Comparison of ENCODE assay signal across 23 cellular contexts in genomic region chr4:56671373-56671772, GRCh38.
"Had no signal": no experiment of that assay in that cellular context is flagged by ENCODE, and none has a peak within 500 bp of the region (broad histone marks: within the 10 kb centered on the region; RNA-seq: fewer than 3 reads in every experiment).

No MANE protein-coding gene starts in this region.

- H3K4me1 Mint-ChIP-seq: naive B cell; nephron; stimulated activated naive B cell treated with anti-CD40 and anti-IgM and Interleukin-4, amounts not matched to agents 10 μg/mL and 1 μg/mL and 100 μg/mL, for 72 hours; stimulated activated naive CD8-positive, alpha-beta T cell treated with anti-CD3 and anti-CD28 coated beads, Interleukin-15, amount 100 ng/mL, for 72 hours had no signal

- H3K27ac ChIP-seq: hepatocyte, parathyroid adenoma, prostate gland, right lobe of liver, spleen, testis, tibial nerve, upper lobe of right lung, vagina had no signal

- H3K27ac Mint-ChIP-seq: nephron; stimulated activated naive B cell treated with anti-CD40 and anti-IgM and Interleukin-4, amounts not matched to agents 10 μg/mL and 1 μg/mL and 100 μg/mL, for 72 hours; stimulated activated naive CD8-positive, alpha-beta T cell treated with anti-CD3 and anti-CD28 coated beads, Interleukin-15, amount 100 ng/mL, for 72 hours had no signal

- H3K4me1 ChIP-seq: parathyroid adenoma, prostate gland, right lobe of liver, spleen, testis, tibial nerve, upper lobe of right lung had no signal

- H3K9me3 ChIP-seq: prostate gland, right lobe of liver, testis, upper lobe of right lung, vagina had no signal

- ATAC-seq: left colon; right lobe of liver; stimulated activated naive B cell treated with anti-CD40 and anti-IgM and Interleukin-4, amounts not matched to agents 10 μg/mL and 1 μg/mL and 100 μg/mL, for 72 hours; stimulated activated naive CD8-positive, alpha-beta T cell treated with anti-CD3 and anti-CD28 coated beads, Interleukin-15, amount 100 ng/mL, for 72 hours; upper lobe of right lung had no signal

- H3K4me3 Mint-ChIP-seq: naive B cell; nephron; stimulated activated naive B cell treated with anti-CD40 and anti-IgM and Interleukin-4, amounts not matched to agents 10 μg/mL and 1 μg/mL and 100 μg/mL, for 72 hours; stimulated activated naive CD8-positive, alpha-beta T cell treated with anti-CD3 and anti-CD28 coated beads, Interleukin-15, amount 100 ng/mL, for 72 hours had no signal

- H3K27me3 ChIP-seq: hepatocyte, right lobe of liver, spleen, testis, tibial nerve, upper lobe of right lung, vagina had no signal

- H3K4me3 ChIP-seq: hepatocyte, prostate gland, right lobe of liver, spleen, testis, tibial nerve, upper lobe of right lung, vagina had no signal

- H3K36me3 ChIP-seq: prostate gland, right lobe of liver, spleen, tibial nerve, upper lobe of right lung, vagina had no signal

- H3K27me3 Mint-ChIP-seq: stimulated activated naive B cell treated with anti-CD40 and anti-IgM and Interleukin-4, amounts not matched to agents 10 μg/mL and 1 μg/mL and 100 μg/mL, for 72 hours had no signal

- H3K9me3 Mint-ChIP-seq: nephron had no signal

- DNase-seq: effector CD4-positive, alpha-beta T cell; foreskin melanocyte; head of caudate nucleus; left colon; mesendoderm; naive B cell; occipital lobe; retina; right lobe of liver; spleen; stimulated activated CD4-positive, alpha-beta T cell treated with anti-CD3 and anti-CD28 coated beads, Interleukin-15, amount 100 ng/mL, for 24 hours; stimulated activated CD4-positive, alpha-beta T cell treated with anti-CD3 and anti-CD28 coated beads, Interleukin-1b, Interleukin-23, amount 100 ng/mL, for 48 hours; stimulated activated CD4-positive, alpha-beta T cell treated with anti-CD3 and anti-CD28 coated beads, Interleukin-4, amount 100 ng/mL, for 24 hours; stimulated activated naive B cell treated with anti-CD40 and anti-IgM and Interleukin-4, amounts not matched to agents 10 μg/mL and 1 μg/mL and 100 μg/mL, for 72 hours; stimulated activated naive CD8-positive, alpha-beta T cell treated with anti-CD3 and anti-CD28 coated beads, Interleukin-15, amount 100 ng/mL, for 72 hours; testis; upper lobe of right lung had no signal
